In the genomic region with DNA sequence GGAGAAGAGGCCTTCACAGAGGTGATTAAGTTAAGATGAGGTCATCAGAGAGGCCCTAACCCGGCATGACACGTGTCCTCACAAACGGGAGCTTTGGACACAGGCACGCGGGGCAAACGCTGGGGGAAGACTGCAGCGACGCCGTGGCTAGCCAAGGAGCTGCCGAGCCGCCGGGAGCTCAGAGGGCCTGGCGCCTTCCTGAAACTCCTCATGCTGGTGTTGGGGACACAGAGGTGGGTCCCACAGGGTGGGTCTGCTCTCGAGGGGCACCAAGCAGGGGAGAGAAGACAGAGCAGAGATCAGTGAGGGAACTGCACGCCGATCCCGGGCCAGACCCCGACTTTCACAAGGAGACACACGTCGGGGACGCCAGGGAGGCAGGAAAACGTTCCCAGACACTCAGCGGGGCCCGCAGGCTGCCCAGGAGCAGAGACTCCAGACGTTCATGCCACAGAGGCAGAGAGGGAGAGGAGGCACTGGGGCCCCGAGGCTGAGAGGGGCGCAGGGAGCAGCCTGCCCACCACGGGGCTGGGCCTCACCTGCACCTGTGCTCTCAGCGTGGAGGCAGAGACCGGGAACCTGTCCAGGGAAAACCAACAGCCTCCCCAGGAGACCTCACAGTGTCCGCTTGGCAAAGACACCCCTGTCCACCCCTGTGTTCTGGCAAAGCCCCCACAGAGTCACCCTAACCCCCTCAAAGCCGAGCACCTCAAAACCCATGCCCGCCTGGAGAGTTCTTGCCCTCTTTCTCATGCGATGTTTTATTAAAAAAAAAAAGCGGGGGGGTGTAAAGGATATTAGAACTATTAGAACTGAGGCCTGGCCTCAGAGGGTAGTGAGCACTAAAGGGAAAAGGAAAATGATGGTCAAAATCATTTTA, we compare ENCODE assay signal across 18 cellular contexts.
DNase-seq lines count a peak whose midpoint lies in the region; ATAC-seq and TF ChIP-seq lines count a peak whose summit lies in the region.
"Had no signal": no experiment of that assay in that cellular context is flagged by ENCODE, and none has a peak within 500 bp of the region (broad histone marks: within the 10 kb centered on the region; RNA-seq: fewer than 3 reads in every experiment).

No MANE protein-coding gene starts in this region.

- peaks cover 14% of the 10 kb centered on the region for H3K27me3 ChIP-seq in left ventricle myocardium inferior (ENCODE audit: low read depth)
- no peaks in the 10 kb centered on the region for H3K27me3 ChIP-seq in dorsolateral prefrontal cortex
- H3K27me3 ChIP-seq in upper lobe of right lung = no peaks in the 10 kb centered on the region
- no peaks in the 10 kb centered on the region for H3K27me3 ChIP-seq in testis

- H3K36me3 ChIP-seq in left ventricle myocardium inferior = no peaks in the 10 kb centered on the region
- no peaks in the 10 kb centered on the region for H3K36me3 ChIP-seq in mucosa of descending colon (ENCODE audit: low read depth)
- no peaks in the 10 kb centered on the region for H3K36me3 ChIP-seq in upper lobe of right lung
- no peaks in the 10 kb centered on the region for H3K36me3 ChIP-seq in testis (ENCODE audit: low read depth, missing control alignments)
- H3K36me3 ChIP-seq: HAP-1 had no signal

- H3K9me3 ChIP-seq in left ventricle myocardium inferior (replicated peaks) (peaks cover 21% of the 10 kb centered on the region), mucosa of descending colon (peaks cover 4% of the 10 kb centered on the region), upper lobe of right lung (peaks cover 13% of the 10 kb centered on the region), testis (no peaks in the 10 kb centered on the region)
- H3K9me3 ChIP-seq: HAP-1 had no signal

- intact Hi-C loops in left ventricle myocardium inferior (cut with micrococcal nuclease) = no loop called here
- intact Hi-C loops in cardiac septum (cut with DNase I) = no loop called here
- intact Hi-C loops in dorsolateral prefrontal cortex (cut with DNase I) = no loop called here
- intact Hi-C loops in mucosa of descending colon (cut with DNase I, micrococcal nuclease) = no loop called here
- intact Hi-C loops in upper lobe of right lung (cut with DNase I) = no loop called here
- intact Hi-C loops in testis (cut with DNase I; ENCODE audit: low total_unique reads) = no loop called here

- ATAC-seq in mucosa of descending colon (no peak), upper lobe of right lung (no peak), GM19351 (IDR thresholded peaks at IDR 0.05; ENCODE audit: unreplicated experiment) (no peak)

- no peak for TF ChIP-seq CTCF in left ventricle myocardium inferior (IDR thresholded peaks at IDR 0.05; ENCODE audit: borderline replicate concordance)
- no peak for TF ChIP-seq CTCF in dorsolateral prefrontal cortex (IDR thresholded peaks at IDR 0.05 in 54 of 56, conservative IDR thresholded peaks at IDR 0.05 in 2 of 56; ENCODE audit: low read depth in 1 of 56, partially characterized antibody in 56 of 56)
- TF ChIP-seq CTCF in mucosa of descending colon (IDR thresholded peaks at IDR 0.05) = no peak
- no peak for TF ChIP-seq CTCF in upper lobe of right lung (IDR thresholded peaks at IDR 0.05)
- no peak for TF ChIP-seq CTCF in testis (IDR thresholded peaks at IDR 0.05)

- 93 to 94% methylated on average over 16 to 35 of the region's 35 CpGs for whole genome bisulfite sequencing in testis, 2 donors

- no peak for TF ChIP-seq POLR2A in testis (IDR thresholded peaks at IDR 0.05)

- H3K4me3 ChIP-seq in left ventricle myocardium inferior (no peak overlapping the region), dorsolateral prefrontal cortex (no peak overlapping the region), mucosa of descending colon (no peak overlapping the region), upper lobe of right lung (no peak overlapping the region), testis (no peak overlapping the region)
- H3K4me3 ChIP-seq: HAP-1 had no signal

- H3K27ac ChIP-seq in left ventricle myocardium inferior (replicated peaks) (no peak overlapping the region), dorsolateral prefrontal cortex (no peak overlapping the region), upper lobe of right lung (no peak overlapping the region), testis (no peak overlapping the region)

- DNase-seq in left ventricle myocardium inferior = peak; percentile 7
- no peak for DNase-seq in cardiac septum (ENCODE audit: low spot score)
- peak in 6 of 10 donors; percentile 22 to 35 (median 28) for DNase-seq in dorsolateral prefrontal cortex
- DNase-seq in mucosa of descending colon = peak in 2 of 3 donors; percentile 0 to 33
- DNase-seq in upper lobe of right lung = peak; percentile 56
- no peak for DNase-seq in testis
- no peak for DNase-seq in activated naive CD4-positive, alpha-beta T cell (lab: John Stamatoyannopoulos, UW)
- DNase-seq: ACHN; CD4-positive, alpha-beta memory T cell; DND-41; GDM1; NCI-H187 treated with DMSO at 0.1 percent for 48 hours; NCI-H2171 treated with DMSO at 0.1 percent for 48 hours; NCI-H510A; NCI-H82; SIG-M5 had no signal

- H3K4me1 ChIP-seq in left ventricle myocardium inferior = no peaks in the 10 kb centered on the region
- H3K4me1 ChIP-seq in mucosa of descending colon (ENCODE audit: low read depth) = no peaks in the 10 kb centered on the region
- no peaks in the 10 kb centered on the region for H3K4me1 ChIP-seq in upper lobe of right lung
- no peaks in the 10 kb centered on the region for H3K4me1 ChIP-seq in testis
- H3K4me1 ChIP-seq: HAP-1 had no signal

Comparison
In these comparisons a context has a peak if more than half of its experiments do, and no peak if none do; other contexts are left out.
1. DNase-seq: peak in left ventricle myocardium inferior (single experiment), dorsolateral prefrontal cortex (6 of 10), mucosa of descending colon (2 of 3) and upper lobe of right lung (single experiment); none in cardiac septum (single experiment), testis (single experiment) and activated naive CD4-positive, alpha-beta T cell (0 of 4).